Comparison of ENCODE assay signal across 21 cellular contexts in the genomic region with DNA sequence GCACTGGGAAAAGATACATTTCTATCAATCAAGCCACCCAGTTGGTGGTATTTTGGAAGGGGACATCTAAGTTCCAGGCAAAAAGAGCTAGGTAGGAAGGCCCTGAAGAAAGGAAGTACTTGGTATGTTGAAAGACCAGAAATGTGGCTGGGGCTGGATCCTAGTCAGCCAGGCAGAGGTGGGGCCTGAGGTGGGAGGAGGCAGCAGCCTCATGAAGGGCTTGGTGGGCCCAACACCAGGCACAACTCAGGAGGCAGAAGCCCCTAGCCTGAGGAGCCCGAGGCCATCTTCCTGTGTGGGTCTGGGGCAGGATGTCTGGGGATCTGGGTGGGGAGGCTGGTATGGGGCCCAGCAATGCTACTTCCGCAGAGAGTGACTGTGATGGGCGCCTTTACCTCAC.
"Had no signal": no experiment of that assay in that cellular context is flagged by ENCODE, and none has a peak within 500 bp of the region (broad histone marks: within the 10 kb centered on the region; RNA-seq: fewer than 3 reads in every experiment).

No MANE protein-coding gene starts in this region.

- ATAC-seq: esophagus mucosa; gastrocnemius medialis; left lobe of liver; natural killer cell treated with Interleukin-12 subunit alpha and Interleukin-12 subunit beta and Interleukin-15 and Interleukin-18, amount 100 ng/mL, for 72 hours; right lobe of liver; stimulated activated naive B cell treated with anti-CD40 and anti-IgM and Interleukin-4, amounts not matched to agents 10 μg/mL and 1 μg/mL and 100 μg/mL, for 72 hours had no signal

- H3K36me3 ChIP-seq: gastrocnemius medialis, neural progenitor cell, right lobe of liver, stomach, tibial artery, upper lobe of left lung had no signal

- H3K4me1 ChIP-seq: gastrocnemius medialis, neural progenitor cell, stomach, testis, tibial artery, upper lobe of left lung had no signal

- DNase-seq: effector CD8-positive, alpha-beta T cell; endodermal cell; foreskin fibroblast; gastrocnemius medialis; head of caudate nucleus; kidney; right lobe of liver; small intestine; stimulated activated CD4-positive, alpha-beta T cell treated with anti-CD3 and anti-CD28 coated beads, Interleukin-15, amount 100 ng/mL, for 24 hours; stimulated activated CD4-positive, alpha-beta T cell treated with anti-CD3 and anti-CD28 coated beads, Interleukin-2, amount 100 ng/mL, for 48 hours; stimulated activated naive B cell treated with anti-CD40 and anti-IgM and Interleukin-4, amounts not matched to agents 10 μg/mL and 1 μg/mL and 100 μg/mL, for 72 hours; stomach; testis; tibial artery had no signal

- H3K27ac ChIP-seq: epithelial cell of prostate, gastrocnemius medialis, neural progenitor cell, right lobe of liver, stomach, testis, tibial artery, upper lobe of left lung had no signal

- H3K27me3 ChIP-seq: gastrocnemius medialis, neural progenitor cell, right lobe of liver, testis, tibial artery, upper lobe of left lung had no signal

- H3K4me3 ChIP-seq: gastrocnemius medialis, lung, neural progenitor cell, right lobe of liver, stomach, testis, tibial artery, upper lobe of left lung had no signal

- H3K9me3 ChIP-seq: gastrocnemius medialis, right lobe of liver, stomach, testis, tibial artery, upper lobe of left lung had no signal
